Comparison of ENCODE assay signal across 11 cellular contexts in the genomic region with DNA sequence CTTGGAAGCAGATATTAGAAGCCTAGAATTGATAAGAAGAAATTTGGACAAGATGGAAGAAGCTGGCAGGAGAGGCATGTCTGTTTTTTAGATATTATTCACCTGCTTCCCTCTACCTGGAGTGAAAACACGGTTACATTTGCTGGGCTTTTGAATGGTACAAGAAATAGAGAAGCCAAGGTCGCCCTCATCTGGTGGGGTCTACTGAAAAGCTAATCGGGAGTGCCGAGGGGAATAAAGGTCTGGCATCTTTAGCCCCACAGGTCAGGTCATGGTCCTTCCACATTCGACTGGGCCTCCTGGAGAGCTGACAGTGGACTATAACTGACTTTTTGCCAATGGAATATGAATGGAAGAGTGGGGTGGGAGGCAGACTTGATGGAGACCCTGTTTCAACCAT. TPM values are rescaled to one million over a fixed set of nuclear protein-coding genes. Genes with fewer than 3 reads are reported as not detected.
DNase-seq lines count a peak whose midpoint lies in the region; ATAC-seq and TF ChIP-seq lines count a peak whose summit lies in the region.
"Had no signal": no experiment of that assay in that cellular context is flagged by ENCODE, and none has a peak within 500 bp of the region (broad histone marks: within the 10 kb centered on the region; RNA-seq: fewer than 3 reads in every experiment).

No MANE protein-coding gene starts in this region.

- H3K27me3 Mint-ChIP-seq in T-helper 17 cell: no peaks in the 10 kb centered on the region
- no peaks in the 10 kb centered on the region for H3K27me3 Mint-ChIP-seq in activated T-helper 17 cell treated with anti-CD3 and anti-CD28 coated beads, Interleukin-2, amount 50 U/mL, for 72 hours

- H2AFZ ChIP-seq in DND-41 (ENCODE audit: low read depth, low read length): peak overlapping the region; percentile 52

- H3K36me3 ChIP-seq in A673 (ENCODE audit: insufficient read depth, low read length, poor library complexity, severe bottlenecking) (no peaks in the 10 kb centered on the region), DND-41 (ENCODE audit: insufficient read depth, low read length) (no peaks in the 10 kb centered on the region)
- H3K36me3 ChIP-seq: SJSA1 had no signal

- CTCF ChIA-PET in A673 (lab: Charles Lee): interaction anchor here (0.7 kb wide), 1 partner anchor 115 kb away, joined by 3 read pairs; no protein-coding TSS in a partner anchor

- H3K9ac ChIP-seq in DND-41 (ENCODE audit: low read depth, low read length): no peak overlapping the region

- intact Hi-C loops in A673 (cut with micrococcal nuclease; ENCODE audit: unreplicated experiment): no loop called here

- no peaks in the 10 kb centered on the region for H3K79me2 ChIP-seq in DND-41 (ENCODE audit: insufficient read depth, low read length)

- no peaks in the 10 kb centered on the region for H3K27me3 ChIP-seq in A673 (replicated peaks; ENCODE audit: insufficient read depth, low read depth, low read length, poor library complexity)
- H3K27me3 ChIP-seq in DND-41 (ENCODE audit: insufficient read depth, low read length, poor library complexity): peaks cover 3% of the 10 kb centered on the region
- H3K27me3 ChIP-seq: SJSA1 had no signal

- peak; percentile 35; the same call in 1 of the 2 replicates for TF ChIP-seq CTCF in A673 (conservative IDR thresholded peaks at IDR 0.05; ENCODE audit: low read depth, low read length)
- TF ChIP-seq CTCF in DND-41 (IDR thresholded peaks at IDR 0.05; ENCODE audit: borderline replicate concordance, extremely low read depth, low read length, poor library complexity, severe bottlenecking): peak; percentile 60
- peak; percentile 28 for TF ChIP-seq CTCF in fibroblast of villous mesenchyme (IDR thresholded peaks at IDR 0.05; ENCODE audit: insufficient read depth, low read depth, low read length)

- H3K9me3 ChIP-seq in A673 (ENCODE audit: low read depth, low read length, poor library complexity, severe bottlenecking) (no peaks in the 10 kb centered on the region), DND-41 (ENCODE audit: insufficient read depth, low read length, severe bottlenecking) (no peaks in the 10 kb centered on the region), T-helper 17 cell (ENCODE audit: control insufficient read depth, low read length, poor library complexity, severe bottlenecking) (no peaks in the 10 kb centered on the region)
- H3K9me3 ChIP-seq: SJSA1 had no signal

- H3K4me2 ChIP-seq in DND-41 (ENCODE audit: insufficient read depth, low read length): no peak overlapping the region

- H3K9me3 Mint-ChIP-seq in activated T-helper 17 cell treated with anti-CD3 and anti-CD28 coated beads, Interleukin-2, amount 50 U/mL, for 72 hours: no peaks in the 10 kb centered on the region
- H3K9me3 Mint-ChIP-seq: activated naive CD4-positive, alpha-beta T cell treated with anti-CD3 and anti-CD28 coated beads, Interleukin-2, amount 50 U/mL, for 72 hours had no signal

- no peaks in the 10 kb centered on the region for H3K36me3 Mint-ChIP-seq in T-helper 17 cell (ENCODE audit: low read depth)
- no peaks in the 10 kb centered on the region for H3K36me3 Mint-ChIP-seq in activated T-helper 17 cell treated with anti-CD3 and anti-CD28 coated beads, Interleukin-2, amount 50 U/mL, for 72 hours (ENCODE audit: low read depth)
- H3K36me3 Mint-ChIP-seq: activated naive CD4-positive, alpha-beta T cell treated with anti-CD3 and anti-CD28 coated beads, Interleukin-2, amount 50 U/mL, for 72 hours had no signal

- DNase-seq in A673 (ENCODE audit: low spot score): no peak
- DNase-seq in DND-41: peak; percentile 35
- peak; percentile 76 for DNase-seq in OCI-M1 (lab: John Stamatoyannopoulos, UW)
- peak; percentile 25 for DNase-seq in fibroblast of villous mesenchyme (ENCODE audit: low read depth)
- DNase-seq in T-helper 17 cell: no peak

- H3K4me3 ChIP-seq in A673 (ENCODE audit: low read depth, low read length, poor library complexity, severe bottlenecking) (no peak overlapping the region), DND-41 (ENCODE audit: low read depth in 1 of 2, low read length in 2 of 2) (no peak overlapping the region), fibroblast of villous mesenchyme (ENCODE audit: low read depth, low read length) (no peak overlapping the region)
- H3K4me3 ChIP-seq: SJSA1 had no signal

- BruUV-seq in A673 (replicated peaks; lab: Mats Ljungman, UMichigan): no TSS peak

- ATAC-seq in DND-41 (ENCODE audit: insufficient read depth, low read depth) (peak; percentile 56), HG03280 (IDR thresholded peaks at IDR 0.05; ENCODE audit: unreplicated experiment) (no peak), T-helper 17 cell (no peak), HG03196 (IDR thresholded peaks at IDR 0.05; ENCODE audit: unreplicated experiment) (no peak)
- no peak for ATAC-seq in activated T-helper 17 cell treated with anti-CD3 and anti-CD28 coated beads, Interleukin-2, amount 50 U/mL, for 72 hours (replicated peaks)

- H3K4me1 ChIP-seq in A673 (ENCODE audit: insufficient read depth, low read length, poor library complexity, severe bottlenecking) (no peaks in the 10 kb centered on the region), DND-41 (ENCODE audit: insufficient read depth, low read length) (no peaks in the 10 kb centered on the region)

- H4K20me1 ChIP-seq in DND-41 (ENCODE audit: insufficient read depth, low read length): no peaks in the 10 kb centered on the region

- H3K4me1 Mint-ChIP-seq in T-helper 17 cell: no peaks in the 10 kb centered on the region
- no peaks in the 10 kb centered on the region for H3K4me1 Mint-ChIP-seq in activated T-helper 17 cell treated with anti-CD3 and anti-CD28 coated beads, Interleukin-2, amount 50 U/mL, for 72 hours

- H3K27ac ChIP-seq in A673 (ENCODE audit: low read depth, low read length, poor library complexity, severe bottlenecking) (no peak overlapping the region), DND-41 (ENCODE audit: low read length) (no peak overlapping the region)
- H3K27ac ChIP-seq: epithelial cell of prostate, SJSA1 had no signal

- H3K4me3 Mint-ChIP-seq in T-helper 17 cell: no peak overlapping the region
- H3K4me3 Mint-ChIP-seq in activated T-helper 17 cell treated with anti-CD3 and anti-CD28 coated beads, Interleukin-2, amount 50 U/mL, for 72 hours: no peak overlapping the region

- no peak overlapping the region for H3K27ac Mint-ChIP-seq in T-helper 17 cell
- H3K27ac Mint-ChIP-seq in activated T-helper 17 cell treated with anti-CD3 and anti-CD28 coated beads, Interleukin-2, amount 50 U/mL, for 72 hours: no peak overlapping the region
- H3K27ac Mint-ChIP-seq: activated naive CD4-positive, alpha-beta T cell treated with anti-CD3 and anti-CD28 coated beads, Interleukin-2, amount 50 U/mL, for 72 hours had no signal

- POLR2A ChIA-PET in A673 (lab: Charles Lee; ENCODE audit: low non-redundant PET): no interaction called here

RNA-seq across cellular contexts. Expression of a gene that starts 4.6 kb away (rescaled TPM):
- 0.56 and 1.2 TPM in 2 replicates for total RNA-seq in A673 (2021)
- 1.3 and 2.3 TPM in 2 replicates for total RNA-seq in fibroblast of villous mesenchyme
- total RNA-seq in T-helper 17 cell: 1 to 10 TPM in 1 of 2 donors, not detected in 1; 2.1 TPM
- 1 to 10 TPM in 1 of 2 donors, under 1 TPM in 1; 0.58 to 4.7 TPM for total RNA-seq in activated T-helper 17 cell treated with anti-CD3 and anti-CD28 coated beads, Interleukin-2, amount 50 U/mL, for 72 hours

RNA-seq across cellular contexts. Expression of a gene that starts 21.1 kb away (rescaled TPM):
- total RNA-seq in A673 (2021) (21.3 and 25.5 TPM in 2 replicates), fibroblast of villous mesenchyme (1.9 and 3.0 TPM in 2 replicates), T-helper 17 cell (under 1 TPM; 0.50 to 0.96 TPM)
- total RNA-seq in activated T-helper 17 cell treated with anti-CD3 and anti-CD28 coated beads, Interleukin-2, amount 50 U/mL, for 72 hours: 1 to 10 TPM; 1.6 to 3.0 TPM

RNA-seq across cellular contexts. Expression of a gene that starts 23.0 kb away (rescaled TPM):
- total RNA-seq in A673 (2021) (0.32 TPM in 1 of 2 replicates, not detected in the other), fibroblast of villous mesenchyme (3.5 and 12.1 TPM in 2 replicates), T-helper 17 cell (under 1 TPM in 1 of 2 donors, not detected in 1; 0.65 TPM)
- 1 to 10 TPM in 1 of 2 donors, not detected in 1; 1.5 TPM for total RNA-seq in activated T-helper 17 cell treated with anti-CD3 and anti-CD28 coated beads, Interleukin-2, amount 50 U/mL, for 72 hours

RNA-seq across cellular contexts. Expression of a gene that starts 25.4 kb away (rescaled TPM):
- total RNA-seq in A673 (2021): 117 TPM in 2 replicates
- total RNA-seq in fibroblast of villous mesenchyme: 38.0 and 42.7 TPM in 2 replicates
- 10 to 100 TPM; 40.4 to 46.2 TPM for total RNA-seq in T-helper 17 cell
- total RNA-seq in activated T-helper 17 cell treated with anti-CD3 and anti-CD28 coated beads, Interleukin-2, amount 50 U/mL, for 72 hours: 10 to 100 TPM; 41.2 to 55.3 TPM

RNA-seq across cellular contexts. Expression of a gene that starts 35.8 kb away (rescaled TPM):
- total RNA-seq in A673 (2021) (94.3 and 96.8 TPM in 2 replicates), fibroblast of villous mesenchyme (106 and 120 TPM in 2 replicates), T-helper 17 cell (10 to 100 TPM; 45.8 to 46.2 TPM)
- 10 to 100 TPM; 50.3 to 63.6 TPM for total RNA-seq in activated T-helper 17 cell treated with anti-CD3 and anti-CD28 coated beads, Interleukin-2, amount 50 U/mL, for 72 hours

Comparison
In these comparisons a context has a peak if more than half of its experiments do, and no peak if none do; other contexts are left out.
1. DNase-seq: peak in DND-41 (single experiment), OCI-M1 (single experiment) and fibroblast of villous mesenchyme (single experiment); none in A673 (single experiment) and T-helper 17 cell (0 of 3).
2. Peak in every context shown above with its lines, with median percentiles within 50 percentile points of each other: CTCF ChIP-seq.